In genomic region chr19:3057275-3057714, GRCh38 we compare ENCODE assay signal across 8 cellular contexts. TPM values are rescaled to one million over a fixed set of nuclear protein-coding genes. Genes with fewer than 3 reads are reported as not detected.
A peak's percentile ranks its signal among the peaks of the same experiment; 100 is the strongest.
DNase-seq lines count a peak whose midpoint lies in the region; ATAC-seq and TF ChIP-seq lines count a peak whose summit lies in the region.

No MANE protein-coding gene starts in this region.

- DNase-seq in NCI-H510A treated with DMSO at 0.1 percent for 48 hours (lab: John Stamatoyannopoulos, UW) (peak; percentile 34), fibroblast of the aortic adventitia (ENCODE audit: low read depth) (peak; percentile 65), nucleus accumbens (lab: John Stamatoyannopoulos, UW) (peak in 54 of 56 donors; percentile 12 to 85 (median 58)), NCI-H1436 treated with DMSO at 0.1 percent for 48 hours (lab: John Stamatoyannopoulos, UW) (no peak), NCI-H146 (lab: John Stamatoyannopoulos, UW) (no peak)
- no peak for DNase-seq in activated CD4-positive, alpha-beta T cell treated with anti-CD3 and anti-CD28 coated beads for 4 hours

- ATAC-seq in GM18909 (IDR thresholded peaks at IDR 0.05; ENCODE audit: poor library complexity, unreplicated experiment) = no peak

- TF ChIP-seq CTCF in C4-2B (conservative IDR thresholded peaks at IDR 0.05) = no peak
- TF ChIP-seq CTCF in fibroblast of the aortic adventitia (IDR thresholded peaks at IDR 0.05; ENCODE audit: insufficient read depth, low read length) = peak; percentile 10

- peak overlapping the region; percentile 70 for H3K27ac ChIP-seq in C4-2B

- H3K4me3 ChIP-seq in fibroblast of the aortic adventitia (ENCODE audit: low read depth, low read length) = no peak overlapping the region

RNA-seq across cellular contexts. Expression of gene TLE5, which starts 5.0 kb away (rescaled TPM):
- total RNA-seq in fibroblast of the aortic adventitia (ENCODE audit: low replicate concordance) = 42.2 and 232 TPM in 2 replicates

RNA-seq across cellular contexts. Expression of gene TLE2, which starts 28.2 kb away (rescaled TPM):
- 5.2 and 12.8 TPM in 2 replicates for total RNA-seq in fibroblast of the aortic adventitia (ENCODE audit: low replicate concordance)

RNA-seq across cellular contexts. Expression of gene GNA11, which starts 36.9 kb away (rescaled TPM):
- total RNA-seq in fibroblast of the aortic adventitia (ENCODE audit: low replicate concordance) = 35.1 and 65.4 TPM in 2 replicates

Comparison
In these comparisons a context has a peak if more than half of its experiments do, and no peak if none do; other contexts are left out.
1. DNase-seq: peak in NCI-H510A treated with DMSO at 0.1 percent for 48 hours (single experiment), fibroblast of the aortic adventitia (single experiment) and nucleus accumbens (54 of 56); none in NCI-H1436 treated with DMSO at 0.1 percent for 48 hours (single experiment), activated CD4-positive, alpha-beta T cell treated with anti-CD3 and anti-CD28 coated beads for 4 hours (0 of 2) and NCI-H146 (single experiment).